ENCODE assay signal across 9 cellular contexts in genomic region chr12:107759410-107759809, GRCh38. TPM values are rescaled to one million over a fixed set of nuclear protein-coding genes. Genes with fewer than 3 reads are reported as not detected.
DNase-seq lines count a peak whose midpoint lies in the region; ATAC-seq and TF ChIP-seq lines count a peak whose summit lies in the region.
"Had no signal": no experiment of that assay in that cellular context is flagged by ENCODE, and none has a peak within 500 bp of the region (broad histone marks: within the 10 kb centered on the region; RNA-seq: fewer than 3 reads in every experiment).

No MANE protein-coding gene starts in this region.

- TF ChIP-seq CTCF in stomach (IDR thresholded peaks at IDR 0.05): no peak

- peak overlapping the region; percentile 94 for H3K4me3 Mint-ChIP-seq in activated CD8-positive, alpha-beta memory T cell treated with anti-CD3 and anti-CD28 coated beads, Interleukin-2, amount 10 ng/mL, durations not matched to agents 7 days and 5 days
- peak overlapping the region; percentile 92 for H3K4me3 Mint-ChIP-seq in activated naive CD8-positive, alpha-beta T cell

- H3K4me1 ChIP-seq in stomach: peaks cover 27 to 39% (median 35%) of the 10 kb centered on the region in 4 donors

- no peak for TF ChIP-seq EP300 in stomach (IDR thresholded peaks at IDR 0.05)

- H3K27ac ChIP-seq in stomach: peak overlapping the region in 2 of 5 donors; percentile 79 to 86

- H3K27me3 Mint-ChIP-seq in activated CD8-positive, alpha-beta memory T cell treated with anti-CD3 and anti-CD28 coated beads, Interleukin-2, amount 10 ng/mL, durations not matched to agents 7 days and 5 days: no peaks in the 10 kb centered on the region
- no peaks in the 10 kb centered on the region for H3K27me3 Mint-ChIP-seq in activated naive CD8-positive, alpha-beta T cell

- intact Hi-C loops in stomach (cut with DNase I; ENCODE audit: low total_unique reads): no loop called here

- no peak for TF ChIP-seq POLR2A in stomach (IDR thresholded peaks at IDR 0.05)

- peak; percentile 22 for ATAC-seq in activated CD8-positive, alpha-beta memory T cell treated with anti-CD3 and anti-CD28 coated beads, Interleukin-2, amount 10 ng/mL, durations not matched to agents 7 days and 5 days
- ATAC-seq in GM19397 (IDR thresholded peaks at IDR 0.05; ENCODE audit: unreplicated experiment): no peak
- ATAC-seq in GM19467 (IDR thresholded peaks at IDR 0.05; ENCODE audit: unreplicated experiment): no peak

- 19 to 27% (median 20%) methylated on average over 3 of the region's 3 CpGs for WGBS in stomach, 5 donors

- H3K36me3 Mint-ChIP-seq in activated CD8-positive, alpha-beta memory T cell treated with anti-CD3 and anti-CD28 coated beads, Interleukin-2, amount 10 ng/mL, durations not matched to agents 7 days and 5 days: peaks cover 22% of the 10 kb centered on the region
- no peaks in the 10 kb centered on the region for H3K36me3 Mint-ChIP-seq in activated naive CD8-positive, alpha-beta T cell

- CTCF ChIA-PET in activated CD8-positive, alpha-beta memory T cell treated with anti-CD3 and anti-CD28 coated beads, Interleukin-2, amount 10 ng/mL, durations not matched to agents 7 days and 5 days (lab: Charles Lee): interaction anchor here (0.6 to 3.0 kb wide), 3 partner anchors 16 to 1389 kb away, joined by 3 to 10 read pairs (median 4); no protein-coding TSS in a partner anchor

- peak; percentile 61 for DNase-seq in activated CD8-positive, alpha-beta memory T cell treated with anti-CD3 and anti-CD28 coated beads, Interleukin-2, amount 10 ng/mL, durations not matched to agents 7 days and 5 days
- DNase-seq in activated CD8-positive, alpha-beta memory T cell treated with anti-CD3 and anti-CD28 coated beads for 24 hours: no peak
- DNase-seq in NCI-H460 (ENCODE audit: extremely low read depth, low read depth) (peak; percentile 27), iPS-NIHi11 (ENCODE audit: low spot score) (peak; percentile 9), stomach (no peak)

- H3K9me3 Mint-ChIP-seq in activated CD8-positive, alpha-beta memory T cell treated with anti-CD3 and anti-CD28 coated beads, Interleukin-2, amount 10 ng/mL, durations not matched to agents 7 days and 5 days (ENCODE audit: low read depth): no peaks in the 10 kb centered on the region
- H3K9me3 Mint-ChIP-seq in activated naive CD8-positive, alpha-beta T cell (ENCODE audit: low read depth): no peaks in the 10 kb centered on the region

- H3K4me3 ChIP-seq in stomach: peak overlapping the region; percentile 83 to 92 (median 88)

- peaks cover 18 to 36% (median 34%) of the 10 kb centered on the region in 4 donors for H3K36me3 ChIP-seq in stomach

- H3K9me3 ChIP-seq in stomach: no peaks in the 10 kb centered on the region

- peak overlapping the region; percentile 87 for H3K27ac Mint-ChIP-seq in activated CD8-positive, alpha-beta memory T cell treated with anti-CD3 and anti-CD28 coated beads, Interleukin-2, amount 10 ng/mL, durations not matched to agents 7 days and 5 days
- peak overlapping the region; percentile 46 for H3K27ac Mint-ChIP-seq in activated naive CD8-positive, alpha-beta T cell

- no peaks in the 10 kb centered on the region for H3K27me3 ChIP-seq in stomach

- peaks cover 26% of the 10 kb centered on the region for H3K4me1 Mint-ChIP-seq in activated CD8-positive, alpha-beta memory T cell treated with anti-CD3 and anti-CD28 coated beads, Interleukin-2, amount 10 ng/mL, durations not matched to agents 7 days and 5 days
- peaks cover 33% of the 10 kb centered on the region for H3K4me1 Mint-ChIP-seq in activated naive CD8-positive, alpha-beta T cell (ENCODE audit: low read depth)

RNA-seq across cellular contexts. Expression of gene PRDM4, which starts 1.5 kb away (rescaled TPM):
- 10 to 100 TPM; 26.3 to 37.5 TPM for total RNA-seq in activated CD8-positive, alpha-beta memory T cell treated with anti-CD3 and anti-CD28 coated beads, Interleukin-2, amount 10 ng/mL, durations not matched to agents 7 days and 5 days
- total RNA-seq in NCI-H460 (2014; rRNA removed; shearing (Covaris generic)): 21.3 and 23.6 TPM in 2 replicates
- 19.5 and 22.9 TPM in 2 replicates for polyA plus RNA-seq in NCI-H460 (2014; cell fraction: nucleus; rRNA removed)
- 100 to 1,000 TPM in 3 of 5 donors, 10 to 100 TPM in 2; 24.6 to 207 (median 104) TPM for total RNA-seq in stomach
- polyA plus RNA-seq in stomach: 10 to 100 TPM in 1 of 3 donors, 1 to 10 TPM in 2; 8.3 to 11.5 (median 9.3) TPM

RNA-seq across cellular contexts. Expression of gene ASCL4, which starts 15.1 kb away (rescaled TPM):
- not detected for total RNA-seq in activated CD8-positive, alpha-beta memory T cell treated with anti-CD3 and anti-CD28 coated beads, Interleukin-2, amount 10 ng/mL, durations not matched to agents 7 days and 5 days
- not detected in 2 replicates for total RNA-seq in NCI-H460 (2014; rRNA removed; shearing (Covaris generic))
- polyA plus RNA-seq in NCI-H460 (2014; cell fraction: nucleus; rRNA removed): not detected in 2 replicates
- not detected for total RNA-seq in stomach
- under 1 TPM in 1 of 3 donors, not detected in 2; 0.10 TPM for polyA plus RNA-seq in stomach
- total RNA-seq: lung had no signal
- polyA plus RNA-seq: lung had no signal

Comparison
In these comparisons a context has a peak if more than half of its experiments do, and no peak if none do; other contexts are left out.
1. DNase-seq: peak in activated CD8-positive, alpha-beta memory T cell treated with anti-CD3 and anti-CD28 coated beads, Interleukin-2, amount 10 ng/mL, durations not matched to agents 7 days and 5 days (single experiment), NCI-H460 (single experiment) and iPS-NIHi11 (single experiment); none in activated CD8-positive, alpha-beta memory T cell treated with anti-CD3 and anti-CD28 coated beads for 24 hours (single experiment) and stomach (single experiment).